ENCODE assay signal across 33 cellular contexts in the genomic region with DNA sequence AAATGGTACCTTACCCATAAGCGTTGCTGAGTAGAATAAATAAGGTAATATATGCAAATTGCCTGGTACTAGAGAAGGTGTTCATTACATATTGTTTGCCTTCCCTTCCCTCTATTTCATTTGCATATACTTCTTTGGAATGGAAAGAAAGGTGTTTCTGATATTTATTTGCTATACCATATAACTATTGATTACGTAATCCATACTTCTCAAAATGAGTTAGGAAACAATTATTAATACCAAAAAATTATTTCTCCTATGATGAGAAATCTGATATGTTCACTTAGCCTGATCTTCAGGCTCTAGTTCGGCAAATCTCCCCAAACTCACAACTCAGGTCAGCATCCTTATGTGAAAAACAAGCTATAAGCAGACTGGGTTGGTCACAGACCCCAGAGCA.
"Had no signal": no experiment of that assay in that cellular context is flagged by ENCODE, and none has a peak within 500 bp of the region (broad histone marks: within the 10 kb centered on the region; RNA-seq: fewer than 3 reads in every experiment).

No MANE protein-coding gene starts in this region.

- H3K4me3 Mint-ChIP-seq: activated B cell treated with CpG ODN at 0.5 μM for 24 hours; activated CD8-positive, alpha-beta T cell treated with anti-CD3 and anti-CD28 coated beads for 36 hours; activated naive CD4-positive, alpha-beta T cell treated with anti-CD3 and anti-CD28 coated beads for 36 hours; activated naive CD4-positive, alpha-beta T cell treated with anti-CD3 and anti-CD28 coated beads, Interleukin-2, amount 50 U/mL, for 24 hours; activated naive CD8-positive, alpha-beta T cell treated with anti-CD3 and anti-CD28 coated beads for 36 hours; activated naive CD8-positive, alpha-beta T cell treated with anti-CD3 and anti-CD28 coated beads, Interleukin-2, amount 50 U/mL, for 24 hours; activated T-cell treated with anti-CD3 and anti-CD28 coated beads, Interleukin-2, amount 50 U/mL, for 4 hours; central memory CD8-positive, alpha-beta T cell; dendritic cell treated with granulocyte-macrophage colony-stimulating factor and Interleukin-4, amounts not matched to agents 40 ng/mL and 50 ng/mL, for 4 days; endodermal cell; T-cell; T-helper 1 cell treated with Interleukin-12 subunit alpha and Interleukin-12 subunit beta and Interleukin-4 antibody, amounts not matched to agents 30 μg/mL and 1 μg/mL, for 36 hours; T-helper 2 cell treated with Interferon-gamma antibody and Interleukin-4, amounts not matched to agents 5 μg/mL and 100 μg/mL, for 36 hours had no signal

- H3K9me3 Mint-ChIP-seq: endodermal cell had no signal

- H3K27ac Mint-ChIP-seq: activated B cell treated with CpG ODN at 0.5 μM for 24 hours; activated CD8-positive, alpha-beta T cell treated with anti-CD3 and anti-CD28 coated beads for 36 hours; activated naive CD4-positive, alpha-beta T cell treated with anti-CD3 and anti-CD28 coated beads for 36 hours; activated naive CD4-positive, alpha-beta T cell treated with anti-CD3 and anti-CD28 coated beads, Interleukin-2, amount 50 U/mL, for 24 hours; activated naive CD8-positive, alpha-beta T cell treated with anti-CD3 and anti-CD28 coated beads for 36 hours; activated naive CD8-positive, alpha-beta T cell treated with anti-CD3 and anti-CD28 coated beads, Interleukin-2, amount 50 U/mL, for 24 hours; activated T-helper 2 cell treated with anti-CD3 and anti-CD28 coated beads, Interferon-gamma antibody, Interleukin-2, Interleukin-4, amounts not matched to agents 10 μg/mL and 5 μg/mL and 100 μg/mL, durations not matched to agents 14 hours and 24 hours and 36 hours; dendritic cell treated with granulocyte-macrophage colony-stimulating factor and Interleukin-4, amounts not matched to agents 40 ng/mL and 50 ng/mL, for 4 days; T-cell; T-helper 1 cell treated with Interleukin-12 subunit alpha and Interleukin-12 subunit beta and Interleukin-4 antibody, amounts not matched to agents 30 μg/mL and 1 μg/mL, for 36 hours; T-helper 2 cell treated with Interferon-gamma antibody and Interleukin-4, amounts not matched to agents 5 μg/mL and 100 μg/mL, for 36 hours had no signal

- ATAC-seq: activated CD4-positive, CD25-positive, alpha-beta regulatory T cell treated with anti-CD3 and anti-CD28 coated beads, Interleukin-2, amount 50 U/mL, for 24 hours; activated CD8-positive, alpha-beta T cell treated with anti-CD3 and anti-CD28 coated beads for 36 hours; activated naive CD8-positive, alpha-beta T cell treated with anti-CD3 and anti-CD28 coated beads, Interleukin-2, amount 50 U/mL, for 24 hours; activated T-cell treated with anti-CD3 and anti-CD28 coated beads, Interleukin-2, amount 50 U/mL, for 4 hours; foreskin keratinocyte; gastrocnemius medialis; heart right ventricle; T-cell had no signal

- H3K36me3 Mint-ChIP-seq: activated naive CD4-positive, alpha-beta T cell treated with anti-CD3 and anti-CD28 coated beads, Interleukin-2, amount 50 U/mL, for 24 hours had no signal

- H3K27me3 Mint-ChIP-seq: activated B cell treated with CpG ODN at 0.5 μM for 24 hours; activated naive CD4-positive, alpha-beta T cell treated with anti-CD3 and anti-CD28 coated beads, Interleukin-2, amount 50 U/mL, for 24 hours; activated naive CD8-positive, alpha-beta T cell treated with anti-CD3 and anti-CD28 coated beads, Interleukin-2, amount 50 U/mL, for 24 hours; dendritic cell treated with granulocyte-macrophage colony-stimulating factor and Interleukin-4, amounts not matched to agents 40 ng/mL and 50 ng/mL, for 4 days had no signal

- H3K27me3 ChIP-seq: ascending aorta, brain microvascular endothelial cell, esophagus muscularis mucosa, foreskin keratinocyte, gastrocnemius medialis, heart right ventricle had no signal

- H3K27ac ChIP-seq: ascending aorta, brain microvascular endothelial cell, coronary artery, dorsolateral prefrontal cortex, esophagus muscularis mucosa, foreskin keratinocyte, gastrocnemius medialis, heart right ventricle, WERI-Rb-1 had no signal

- H3K36me3 ChIP-seq: ascending aorta, brain microvascular endothelial cell, esophagus muscularis mucosa, gastrocnemius medialis, heart right ventricle, WERI-Rb-1 had no signal

- H3K4me1 ChIP-seq: ascending aorta, esophagus muscularis mucosa, foreskin keratinocyte, gastrocnemius medialis had no signal

- H3K9me3 ChIP-seq: ascending aorta, esophagus muscularis mucosa, gastrocnemius medialis, heart right ventricle had no signal

- DNase-seq: activated B cell treated with CpG ODN at 0.5 μM for 24 hours; activated CD4-positive, alpha-beta T cell treated with anti-CD3 and anti-CD28 coated beads for 48 hours; activated CD4-positive, alpha-beta T cell treated with anti-CD3 and anti-CD28 coated beads, Interleukin-2, amount 50 U/mL, for 1 hour; activated CD4-positive, alpha-beta T cell treated with anti-CD3 and anti-CD28 coated beads, Interleukin-2, amount 50 U/mL, for 48 hours; activated CD8-positive, alpha-beta memory T cell treated with anti-CD3 and anti-CD28 coated beads for 24 hours; activated CD8-positive, alpha-beta T cell treated with anti-CD3 and anti-CD28 coated beads for 36 hours; activated effector memory CD4-positive, alpha-beta T cell treated with anti-CD3 and anti-CD28 coated beads, Interleukin-2, amount 50 U/mL, for 16 hours; activated naive CD4-positive, alpha-beta T cell treated with anti-CD3 and anti-CD28 coated beads for 36 hours; activated naive CD8-positive, alpha-beta T cell treated with anti-CD3 and anti-CD28 coated beads for 36 hours; activated naive CD8-positive, alpha-beta T cell treated with anti-CD3 and anti-CD28 coated beads, Interleukin-2, amount 50 U/mL, for 24 hours; activated T-cell treated with anti-CD3 and anti-CD28 coated beads, Interleukin-2, amount 50 U/mL, for 4 hours; brain microvascular endothelial cell; dorsolateral prefrontal cortex; effector memory CD4-positive, alpha-beta T cell; endodermal cell; erythroblast; foreskin keratinocyte; gastrocnemius medialis; glutamatergic neuron; heart right ventricle; T-cell; T1000; WERI-Rb-1 had no signal

- H3K4me3 ChIP-seq: ascending aorta, coronary artery, dorsolateral prefrontal cortex, esophagus muscularis mucosa, gastrocnemius medialis, heart right ventricle had no signal
